9 cellular contexts compared by ENCODE assay signal in the genomic region with DNA sequence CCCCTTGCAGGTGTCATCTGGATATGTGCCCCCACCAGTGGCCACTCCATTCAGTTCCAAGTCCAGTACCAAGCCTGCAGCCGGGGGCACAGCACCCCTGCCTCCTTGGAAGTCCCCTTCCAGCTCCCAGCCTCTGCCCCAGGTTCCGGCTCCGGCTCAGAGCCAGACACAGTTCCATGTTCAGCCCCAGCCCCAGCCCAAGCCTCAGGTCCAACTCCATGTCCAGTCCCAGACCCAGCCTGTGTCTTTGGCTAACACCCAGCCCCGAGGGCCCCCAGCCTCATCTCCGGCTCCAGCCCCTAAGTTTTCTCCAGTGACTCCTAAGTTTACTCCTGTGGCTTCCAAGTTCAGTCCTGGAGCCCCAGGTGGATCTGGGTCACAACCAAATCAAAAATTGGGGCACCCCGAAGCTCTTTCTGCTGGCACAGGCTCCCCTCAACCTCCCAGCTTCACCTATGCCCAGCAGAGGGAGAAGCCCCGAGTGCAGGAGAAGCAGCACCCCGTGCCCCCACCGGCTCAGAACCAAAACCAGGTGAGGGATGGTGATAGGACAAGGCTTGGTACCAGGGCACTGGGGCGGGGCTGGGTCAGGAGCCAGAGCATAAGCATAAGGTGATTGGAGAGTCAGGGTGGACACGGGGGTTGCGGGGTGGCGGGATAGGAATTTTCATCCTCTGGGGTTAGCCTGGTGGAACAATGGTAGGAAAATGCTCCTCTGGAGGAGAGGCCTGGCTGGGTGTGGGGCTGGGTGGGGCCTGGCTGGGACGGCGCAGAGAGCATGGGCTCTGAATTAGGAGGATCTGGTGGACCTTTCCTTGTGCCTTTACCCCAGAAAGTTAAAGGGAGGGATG. TPM values are rescaled to one million over a fixed set of nuclear protein-coding genes. Genes with fewer than 3 reads are reported as not detected.
A peak's percentile ranks its signal among the peaks of the same experiment; 100 is the strongest.
DNase-seq lines count a peak whose midpoint lies in the region; ATAC-seq and TF ChIP-seq lines count a peak whose summit lies in the region.
"Had no signal": no experiment of that assay in that cellular context is flagged by ENCODE, and none has a peak within 500 bp of the region (broad histone marks: within the 10 kb centered on the region; RNA-seq: fewer than 3 reads in every experiment).

No MANE protein-coding gene starts in this region.

- H3K9me3 ChIP-seq in heart left ventricle (no peaks in the 10 kb centered on the region), psoas muscle (no peaks in the 10 kb centered on the region), SJCRH30 (replicated peaks) (no peaks in the 10 kb centered on the region)

- no peak for ATAC-seq in heart left ventricle
- no peak for ATAC-seq in psoas muscle
- no peak for ATAC-seq in GM18519 (IDR thresholded peaks at IDR 0.05; ENCODE audit: low FRiP score, unreplicated experiment)

- peaks cover 3% of the 10 kb centered on the region for H3K36me3 Mint-ChIP-seq in activated CD4-positive, alpha-beta memory T cell treated with anti-CD3 and anti-CD28 coated beads for 36 hours

- 74 to 82% (median 79%) methylated on average over 15 of the region's 15 CpGs for WGBS in heart left ventricle, 4 donors
- WGBS in psoas muscle, 3 donors, result 71 to 81% (median 76%) methylated on average over 15 of the region's 15 CpGs

- H3K27ac ChIP-seq in heart left ventricle (peak overlapping the region in 10 of 12 donors; percentile 97 to 100 (median 99)), psoas muscle (peak overlapping the region; percentile 100), SJCRH30 (no peak overlapping the region)
- H3K27ac ChIP-seq: KMS-11 had no signal

- peaks cover 0 to 35% (median 12%) of the 10 kb centered on the region in 9 donors for H3K36me3 ChIP-seq in heart left ventricle
- peaks cover 9 to 39% of the 10 kb centered on the region in 2 donors for H3K36me3 ChIP-seq in psoas muscle (ENCODE audit: insufficient read depth in 1 of 2, low read depth in 1 of 2)
- H3K36me3 ChIP-seq in SJCRH30, result peaks cover 7% of the 10 kb centered on the region

- intact Hi-C loops in activated CD4-positive, alpha-beta memory T cell treated with anti-CD3 and anti-CD28 coated beads for 36 hours (cut with micrococcal nuclease), result loop anchor here (5.0 kb wide), 2 partner anchors 576 to 1439 kb away; no protein-coding TSS in a partner anchor
- intact Hi-C loops in heart left ventricle (cut with DNase I), result loop anchor here in 6 of 10 donors (5.0 to 10.0 kb wide), 6 partner anchors 34 to 522 kb away; a partner anchor contains a TSS
- intact Hi-C loops in psoas muscle (cut with DNase I), result loop anchor here (5.0 kb wide), 2 partner anchors 34 to 66 kb away; a partner anchor contains a TSS

- H3K4me1 Mint-ChIP-seq in activated CD4-positive, alpha-beta memory T cell treated with anti-CD3 and anti-CD28 coated beads for 36 hours (ENCODE audit: low read depth), result peaks cover 21% of the 10 kb centered on the region

- CTCF ChIA-PET in activated CD4-positive, alpha-beta memory T cell treated with anti-CD3 and anti-CD28 coated beads for 36 hours (lab: Charles Lee), result interaction anchor here (1.2 to 2.9 kb wide), 4 partner anchors 13 to 143 kb away, joined by 5 to 13 read pairs (median 8); no protein-coding TSS in a partner anchor

- POLR2A ChIA-PET in activated CD4-positive, alpha-beta memory T cell treated with anti-CD3 and anti-CD28 coated beads for 36 hours (lab: Charles Lee), result interaction anchor here (1.3 to 1.4 kb wide), 2 partner anchors 11 to 103 kb away, joined by 3 to 5 read pairs; no protein-coding TSS in a partner anchor

- H3K4me1 ChIP-seq in heart left ventricle (peaks cover 7 to 78% (median 61%) of the 10 kb centered on the region in 12 donors), psoas muscle (peaks cover 59% of the 10 kb centered on the region), SJCRH30 (peaks cover 29% of the 10 kb centered on the region)

- DNase-seq in Daoy (ENCODE audit: low read depth) (peak; percentile 11), heart left ventricle (peak in 1 of 5 donors; percentile 64), psoas muscle (no peak), SJCRH30 (no peak), NCI-H2196 (lab: John Stamatoyannopoulos, UW; ENCODE audit: unreplicated experiment) (no peak), GM19238 (ENCODE audit: insufficient read length, low spot score) (no peak)
- DNase-seq in activated CD4-positive, alpha-beta memory T cell treated with anti-CD3 and anti-CD28 coated beads for 36 hours, result no peak

- no peak for TF ChIP-seq CTCF in heart left ventricle (IDR thresholded peaks at IDR 0.05)
- TF ChIP-seq CTCF in psoas muscle (IDR thresholded peaks at IDR 0.05), result no peak

- H3K9me3 Mint-ChIP-seq in activated CD4-positive, alpha-beta memory T cell treated with anti-CD3 and anti-CD28 coated beads for 36 hours, result no peaks in the 10 kb centered on the region

- H3K4me3 ChIP-seq in heart left ventricle (peak overlapping the region in 11 of 12 donors; percentile 62 to 96 (median 88)), psoas muscle (peak overlapping the region; percentile 98), SJCRH30 (no peak overlapping the region)

- TF ChIP-seq POLR2A in heart left ventricle (IDR thresholded peaks at IDR 0.05), result no peak

- H3K4me3 Mint-ChIP-seq in activated CD4-positive, alpha-beta memory T cell treated with anti-CD3 and anti-CD28 coated beads for 36 hours, result peak overlapping the region; percentile 70

- peak overlapping the region; percentile 66 for H3K27ac Mint-ChIP-seq in activated CD4-positive, alpha-beta memory T cell treated with anti-CD3 and anti-CD28 coated beads for 36 hours

- no peaks in the 10 kb centered on the region for H3K27me3 ChIP-seq in heart left ventricle
- H3K27me3 ChIP-seq in psoas muscle (ENCODE audit: insufficient read depth in 3 of 3, low read length in 2 of 3), result no peaks in the 10 kb centered on the region
- H3K27me3 ChIP-seq in SJCRH30, result no peaks in the 10 kb centered on the region

- H3K27me3 Mint-ChIP-seq in activated CD4-positive, alpha-beta memory T cell treated with anti-CD3 and anti-CD28 coated beads for 36 hours, result no peaks in the 10 kb centered on the region

RNA-seq across cellular contexts. Expression of a gene that starts 1.9 kb away (rescaled TPM):
- total RNA-seq in Daoy (2014; rRNA removed; shearing (Covaris generic)), result 121 and 128 TPM in 2 replicates
- total RNA-seq in activated CD4-positive, alpha-beta memory T cell treated with anti-CD3 and anti-CD28 coated beads for 36 hours, result 100 to 1,000 TPM; 137 to 140 TPM
- total RNA-seq in heart left ventricle (100 to 1,000 TPM in 4 of 9 donors, 10 to 100 TPM in 5; 59.6 to 217 (median 79.4) TPM), psoas muscle (100 to 1,000 TPM in 2 of 4 donors, 10 to 100 TPM in 2; 60.4 to 134 (median 96.0) TPM)
- polyA plus RNA-seq in heart left ventricle (100 to 1,000 TPM in 1 of 2 donors, 10 to 100 TPM in 1; 55.9 to 156 TPM), psoas muscle (100 to 1,000 TPM in 1 of 3 donors, 10 to 100 TPM in 2; 34.4 to 215 (median 57.6) TPM)
- total RNA-seq in SJCRH30 (2014; rRNA removed; shearing (Covaris generic)), result 34.6 and 35.9 TPM in 2 replicates

RNA-seq across cellular contexts. Expression of a gene that starts 20.5 kb away (rescaled TPM):
- 2.2 and 4.0 TPM in 2 replicates for total RNA-seq in Daoy (2014; rRNA removed; shearing (Covaris generic))
- total RNA-seq in activated CD4-positive, alpha-beta memory T cell treated with anti-CD3 and anti-CD28 coated beads for 36 hours, result 1 to 10 TPM; 1.9 to 2.3 TPM
- total RNA-seq in heart left ventricle (under 1 TPM; 0.15 to 0.79 (median 0.42) TPM), psoas muscle (1 to 10 TPM in 1 of 4 donors, under 1 TPM in 3; 0.25 to 1.0 (median 0.61) TPM)
- polyA plus RNA-seq in heart left ventricle (under 1 TPM; 0.19 to 0.25 TPM), psoas muscle (under 1 TPM; 0.13 to 0.27 (median 0.21) TPM)
- total RNA-seq in SJCRH30 (2014; rRNA removed; shearing (Covaris generic)), result 0.15 and 0.22 TPM in 2 replicates

RNA-seq across cellular contexts. Expression of a gene that starts 25.6 kb away (rescaled TPM):
- total RNA-seq in Daoy (2014; rRNA removed; shearing (Covaris generic)), result 0.09 TPM in 1 of 2 replicates, not detected in the other
- 1 to 10 TPM; 2.9 to 4.3 TPM for total RNA-seq in activated CD4-positive, alpha-beta memory T cell treated with anti-CD3 and anti-CD28 coated beads for 36 hours
- under 1 TPM in 3 of 9 donors, not detected in 6; 0.06 to 0.51 (median 0.48) TPM for total RNA-seq in heart left ventricle
- under 1 TPM in 1 of 2 donors, not detected in 1; 0.04 TPM for polyA plus RNA-seq in heart left ventricle
- total RNA-seq in psoas muscle, result under 1 TPM in 2 of 4 donors, not detected in 2; 0.28 to 0.38 TPM
- under 1 TPM in 2 of 3 donors, not detected in 1; 0.07 to 0.12 TPM for polyA plus RNA-seq in psoas muscle
- total RNA-seq in SJCRH30 (2014; rRNA removed; shearing (Covaris generic)), result 0.32 and 1.0 TPM in 2 replicates
